ENCODE assay signal across 26 cellular contexts in the genomic region with DNA sequence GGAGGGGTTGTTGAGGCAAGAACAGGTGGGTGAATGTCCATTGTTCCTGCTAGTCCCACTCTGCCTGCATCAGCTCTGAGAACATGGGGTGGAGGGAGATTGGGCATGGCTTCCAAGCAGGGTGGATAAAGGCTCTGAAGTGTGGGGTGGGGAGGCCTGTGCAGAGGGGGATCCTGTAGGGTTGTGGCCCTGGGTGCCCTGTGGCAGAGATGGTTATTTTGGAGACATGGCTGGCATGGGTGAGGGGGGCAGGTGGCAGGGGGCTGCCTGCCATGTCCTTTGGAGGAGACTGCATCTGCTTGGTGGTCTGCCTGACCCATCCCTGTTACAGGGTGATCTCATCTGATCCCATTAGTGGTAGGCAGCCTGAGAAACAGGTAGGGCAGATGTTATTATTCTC. TPM values are rescaled to one million over a fixed set of nuclear protein-coding genes. Genes with fewer than 3 reads are reported as not detected.
DNase-seq lines count a peak whose midpoint lies in the region; ATAC-seq and TF ChIP-seq lines count a peak whose summit lies in the region.
"Had no signal": no experiment of that assay in that cellular context is flagged by ENCODE, and none has a peak within 500 bp of the region (broad histone marks: within the 10 kb centered on the region; RNA-seq: fewer than 3 reads in every experiment).

No MANE protein-coding gene starts in this region.

- H3K9ac ChIP-seq in BLaER1 (no peak overlapping the region), mesenchymal stem cell (ENCODE audit: low read length) (no peak overlapping the region)

- no peak overlapping the region for H4K8ac ChIP-seq in mesenchymal stem cell (ENCODE audit: low read length)

- H3K36me3 Mint-ChIP-seq in activated naive CD8-positive, alpha-beta T cell: peaks cover 2% of the 10 kb centered on the region
- H3K36me3 Mint-ChIP-seq in activated naive CD8-positive, alpha-beta T cell treated with anti-CD3 and anti-CD28 coated beads for 36 hours: peaks cover 11% of the 10 kb centered on the region
- peaks cover 40% of the 10 kb centered on the region for H3K36me3 Mint-ChIP-seq in chondrocyte (ENCODE audit: low read depth)

- intact Hi-C loops in psoas muscle (cut with DNase I): loop anchor here in 1 of 2 donors (5.0 kb wide), 1 partner anchor 32 kb away; no protein-coding TSS in a partner anchor

- no peak overlapping the region for H3K23ac ChIP-seq in mesenchymal stem cell (ENCODE audit: low read length in 2 of 2)

- no peak for TF ChIP-seq CTCF in chondrocyte (IDR thresholded peaks at IDR 0.05)
- TF ChIP-seq CTCF in psoas muscle (IDR thresholded peaks at IDR 0.05): no peak

- H3K4me3 ChIP-seq in BLaER1: no peak overlapping the region
- H3K4me3 ChIP-seq in psoas muscle: no peak overlapping the region
- H3K4me3 ChIP-seq in mesenchymal stem cell (ENCODE audit: insufficient read depth in 1 of 2, low read depth in 1 of 2, low read length in 2 of 2): no peak overlapping the region
- H3K4me3 ChIP-seq: A549, GM12878 had no signal

- no peak for DNase-seq in activated naive CD8-positive, alpha-beta T cell treated with anti-CD3 and anti-CD28 coated beads for 36 hours
- DNase-seq in chondrocyte (ENCODE audit: low spot score): peak; percentile 54
- no peak for DNase-seq in psoas muscle
- DNase-seq in mesenchymal stem cell: no peak
- DNase-seq: AML-193; CD4-positive, CD25-positive, alpha-beta regulatory T cell; CD8-positive, alpha-beta memory T cell; COR-L47; DMS 273 treated with DMSO at 0.1 percent for 48 hours; DMS53; DND-41; EL; GOT3; HFFc6 had no signal

- H2BK12ac ChIP-seq in mesenchymal stem cell (ENCODE audit: low read length in 2 of 2): no peak overlapping the region

- no peak overlapping the region for H2BK15ac ChIP-seq in mesenchymal stem cell (ENCODE audit: low read depth, poor library complexity, severe bottlenecking)

- peaks cover 79% of the 10 kb centered on the region for H3K36me3 ChIP-seq in BLaER1
- H3K36me3 ChIP-seq in psoas muscle (ENCODE audit: insufficient read depth in 1 of 2, low read depth in 1 of 2): peaks cover 0 to 40% of the 10 kb centered on the region in 2 donors
- peaks cover 0 to 33% of the 10 kb centered on the region in 2 experiments for H3K36me3 ChIP-seq in mesenchymal stem cell (ENCODE audit: control insufficient read depth in 1 of 2, insufficient read depth in 2 of 2, low read depth in 1 of 2, low read length in 2 of 2)

- H3K4ac ChIP-seq in mesenchymal stem cell (ENCODE audit: low read depth in 1 of 2, low read length in 2 of 2): no peak overlapping the region

- H3K4me2 ChIP-seq in BLaER1 (peak overlapping the region; percentile 91; the same call in 1 of the 2 replicates), mesenchymal stem cell (ENCODE audit: low read length, poor library complexity, severe bottlenecking) (no peak overlapping the region)
- H3K4me2 ChIP-seq: A549 had no signal

- no peak overlapping the region for H2BK5ac ChIP-seq in mesenchymal stem cell (ENCODE audit: low read depth, low read length, poor library complexity, severe bottlenecking)

- H3K27me3 Mint-ChIP-seq in activated naive CD8-positive, alpha-beta T cell: peaks cover 29% of the 10 kb centered on the region
- H3K27me3 Mint-ChIP-seq in activated naive CD8-positive, alpha-beta T cell treated with anti-CD3 and anti-CD28 coated beads for 36 hours: peaks cover 46% of the 10 kb centered on the region
- peaks cover 28% of the 10 kb centered on the region for H3K27me3 Mint-ChIP-seq in chondrocyte (ENCODE audit: low read depth)

- H2AFZ ChIP-seq in mesenchymal stem cell (ENCODE audit: low read depth, low read length): no peak overlapping the region

- no peak overlapping the region for H3K18ac ChIP-seq in mesenchymal stem cell (ENCODE audit: low read depth in 1 of 2, low read length in 2 of 2)

- H4K20me1 ChIP-seq in BLaER1: no peaks in the 10 kb centered on the region

- peak in 1 of 4 donors; percentile 8 for ATAC-seq in psoas muscle
- ATAC-seq in HG03045 (IDR thresholded peaks at IDR 0.05; ENCODE audit: unreplicated experiment): no peak
- no peak for ATAC-seq in HG03139 (IDR thresholded peaks at IDR 0.05; ENCODE audit: unreplicated experiment)
- ATAC-seq: A549, GM12878, HCT116 had no signal

- H3K4me3 Mint-ChIP-seq in activated naive CD8-positive, alpha-beta T cell: peak overlapping the region; percentile 58
- H3K4me3 Mint-ChIP-seq in activated naive CD8-positive, alpha-beta T cell treated with anti-CD3 and anti-CD28 coated beads for 36 hours: no peak overlapping the region
- no peak overlapping the region for H3K4me3 Mint-ChIP-seq in chondrocyte (ENCODE audit: unreplicated experiment)
- H3K4me3 Mint-ChIP-seq: HFFc6 had no signal

- H3K27me3 ChIP-seq in BLaER1: peaks cover 23% of the 10 kb centered on the region
- no peaks in the 10 kb centered on the region for H3K27me3 ChIP-seq in psoas muscle (ENCODE audit: insufficient read depth in 3 of 3, low read length in 2 of 3)
- H3K27me3 ChIP-seq in mesenchymal stem cell (ENCODE audit: control insufficient read depth in 1 of 2, insufficient read depth in 1 of 2, low read length in 2 of 2): peaks cover 65 to 72% of the 10 kb centered on the region in 2 experiments

- H3K27ac Mint-ChIP-seq in activated naive CD8-positive, alpha-beta T cell: no peak overlapping the region
- H3K27ac Mint-ChIP-seq in activated naive CD8-positive, alpha-beta T cell treated with anti-CD3 and anti-CD28 coated beads for 36 hours: no peak overlapping the region
- H3K27ac Mint-ChIP-seq in chondrocyte (ENCODE audit: unreplicated experiment): no peak overlapping the region
- H3K27ac Mint-ChIP-seq: CD4-positive, CD25-positive, alpha-beta regulatory T cell; CD8-positive, alpha-beta memory T cell; HFFc6 had no signal

- no peaks in the 10 kb centered on the region for H3K79me1 ChIP-seq in mesenchymal stem cell (replicated peaks; ENCODE audit: low read length, poor library complexity, severe bottlenecking)

- H2BK120ac ChIP-seq in mesenchymal stem cell (ENCODE audit: low read depth, low read length): no peak overlapping the region

- no peaks in the 10 kb centered on the region for H3K9me3 ChIP-seq in BLaER1
- H3K9me3 ChIP-seq in psoas muscle: no peaks in the 10 kb centered on the region
- no peaks in the 10 kb centered on the region for H3K9me3 ChIP-seq in mesenchymal stem cell (ENCODE audit: control insufficient read depth, low read length)
- H3K9me3 ChIP-seq: A549 had no signal

- no peak overlapping the region for H4K91ac ChIP-seq in mesenchymal stem cell (ENCODE audit: low read length)

- H3K27ac ChIP-seq in BLaER1 (no peak overlapping the region), psoas muscle (peak overlapping the region; percentile 16), mesenchymal stem cell (ENCODE audit: low read length, poor library complexity, severe bottlenecking) (no peak overlapping the region)
- H3K27ac ChIP-seq: 22Rv1, A549 had no signal

- peaks cover 6% of the 10 kb centered on the region for H3K4me1 Mint-ChIP-seq in activated naive CD8-positive, alpha-beta T cell (ENCODE audit: low read depth)
- H3K4me1 Mint-ChIP-seq in activated naive CD8-positive, alpha-beta T cell treated with anti-CD3 and anti-CD28 coated beads for 36 hours: peaks cover 3% of the 10 kb centered on the region
- peaks cover 9% of the 10 kb centered on the region for H3K4me1 Mint-ChIP-seq in chondrocyte (ENCODE audit: low read depth)

- H3K4me1 ChIP-seq in BLaER1 (peaks cover 53% of the 10 kb centered on the region), psoas muscle (peaks cover 47% of the 10 kb centered on the region), mesenchymal stem cell (ENCODE audit: control insufficient read depth, insufficient read depth, low read depth, low read length) (peaks cover 8% of the 10 kb centered on the region)

- H3K9me3 Mint-ChIP-seq in activated naive CD8-positive, alpha-beta T cell (ENCODE audit: low read depth): no peaks in the 10 kb centered on the region
- no peaks in the 10 kb centered on the region for H3K9me3 Mint-ChIP-seq in activated naive CD8-positive, alpha-beta T cell treated with anti-CD3 and anti-CD28 coated beads for 36 hours
- H3K9me3 Mint-ChIP-seq in chondrocyte (ENCODE audit: low read depth): no peaks in the 10 kb centered on the region
- H3K9me3 Mint-ChIP-seq: CD8-positive, alpha-beta memory T cell; HFFc6 had no signal

- no peak overlapping the region for H3K14ac ChIP-seq in mesenchymal stem cell (ENCODE audit: low read length in 2 of 2)

- H2AK5ac ChIP-seq in mesenchymal stem cell (ENCODE audit: low read length, severe bottlenecking): no peak overlapping the region

RNA-seq across cellular contexts. Expression of gene MYOG, which starts 11.2 kb away (rescaled TPM):
- not detected for total RNA-seq in activated naive CD8-positive, alpha-beta T cell treated with anti-CD3 and anti-CD28 coated beads for 36 hours
- not detected in 3 replicates for total RNA-seq in chondrocyte
- total RNA-seq in psoas muscle: 100 to 1,000 TPM in 3 of 4 donors, 10 to 100 TPM in 1; 42.9 to 451 (median 253) TPM
- 100 to 1,000 TPM in 1 of 3 donors, 10 to 100 TPM in 1, 1 to 10 TPM in 1; 9.7 to 160 (median 59.7) TPM for polyA plus RNA-seq in psoas muscle
- polyA plus RNA-seq in mesenchymal stem cell (2013, experiment 1 of 2): not detected
- polyA plus RNA-seq in mesenchymal stem cell (2013, experiment 2 of 2): not detected
- total RNA-seq: CD4-positive, CD25-positive, alpha-beta regulatory T cell; CD8-positive, alpha-beta memory T cell; G401; GM12878; H7; HFFc6; HT-29 had no signal
- polyA plus RNA-seq: A549; BJ; CD4-positive, CD25-positive, alpha-beta regulatory T cell; CD8-positive, alpha-beta memory T cell; GM12878 had no signal

RNA-seq across cellular contexts. Expression of gene PPFIA4, which starts 48.3 kb away (rescaled TPM):
- total RNA-seq in activated naive CD8-positive, alpha-beta T cell treated with anti-CD3 and anti-CD28 coated beads for 36 hours: 10 to 100 TPM; 20.8 to 21.3 TPM
- total RNA-seq in chondrocyte: 6.0 to 16.3 TPM (median 14.7 TPM) in 3 replicates
- 10 to 100 TPM; 29.1 to 99.8 (median 51.5) TPM for total RNA-seq in psoas muscle
- polyA plus RNA-seq in psoas muscle: 10 to 100 TPM in 2 of 3 donors, 1 to 10 TPM in 1; 8.3 to 28.3 (median 14.1) TPM
- polyA plus RNA-seq in mesenchymal stem cell (2013, experiment 1 of 2): 0.66 TPM
- polyA plus RNA-seq in mesenchymal stem cell (2013, experiment 2 of 2): 1.1 TPM
- polyA plus RNA-seq: CD4-positive, CD25-positive, alpha-beta regulatory T cell; CD8-positive, alpha-beta memory T cell had no signal

RNA-seq across cellular contexts. Expression of gene ADORA1, which starts 52.9 kb away (rescaled TPM):
- total RNA-seq in activated naive CD8-positive, alpha-beta T cell treated with anti-CD3 and anti-CD28 coated beads for 36 hours: not detected
- total RNA-seq in chondrocyte (0.24 to 2.1 TPM (median 1.7 TPM) in 3 replicates), psoas muscle (10 to 100 TPM in 1 of 4 donors, 1 to 10 TPM in 3; 1.2 to 10.4 (median 6.1) TPM)
- polyA plus RNA-seq in psoas muscle: 1 to 10 TPM; 1.1 to 1.8 (median 1.3) TPM
- 8.4 TPM for polyA plus RNA-seq in mesenchymal stem cell (2013, experiment 1 of 2)
- 9.3 TPM for polyA plus RNA-seq in mesenchymal stem cell (2013, experiment 2 of 2)
- total RNA-seq: CD4-positive, CD25-positive, alpha-beta regulatory T cell; CD8-positive, alpha-beta memory T cell; GM12878 had no signal
- polyA plus RNA-seq: CD4-positive, CD25-positive, alpha-beta regulatory T cell; CD8-positive, alpha-beta memory T cell; GM12878 had no signal

Comparison
In these comparisons a context has a peak if more than half of its experiments do, and no peak if none do; other contexts are left out.
1. RNA of gene MYOG, which starts 11.2 kb away (total RNA-seq): 42.9 to 451 TPM in psoas muscle; not detected in activated naive CD8-positive, alpha-beta T cell treated with anti-CD3 and anti-CD28 coated beads for 36 hours and not detected in chondrocyte; every median in the first group is over 10 times any median in the second.